11 cellular contexts compared by ENCODE assay signal in the genomic region with DNA sequence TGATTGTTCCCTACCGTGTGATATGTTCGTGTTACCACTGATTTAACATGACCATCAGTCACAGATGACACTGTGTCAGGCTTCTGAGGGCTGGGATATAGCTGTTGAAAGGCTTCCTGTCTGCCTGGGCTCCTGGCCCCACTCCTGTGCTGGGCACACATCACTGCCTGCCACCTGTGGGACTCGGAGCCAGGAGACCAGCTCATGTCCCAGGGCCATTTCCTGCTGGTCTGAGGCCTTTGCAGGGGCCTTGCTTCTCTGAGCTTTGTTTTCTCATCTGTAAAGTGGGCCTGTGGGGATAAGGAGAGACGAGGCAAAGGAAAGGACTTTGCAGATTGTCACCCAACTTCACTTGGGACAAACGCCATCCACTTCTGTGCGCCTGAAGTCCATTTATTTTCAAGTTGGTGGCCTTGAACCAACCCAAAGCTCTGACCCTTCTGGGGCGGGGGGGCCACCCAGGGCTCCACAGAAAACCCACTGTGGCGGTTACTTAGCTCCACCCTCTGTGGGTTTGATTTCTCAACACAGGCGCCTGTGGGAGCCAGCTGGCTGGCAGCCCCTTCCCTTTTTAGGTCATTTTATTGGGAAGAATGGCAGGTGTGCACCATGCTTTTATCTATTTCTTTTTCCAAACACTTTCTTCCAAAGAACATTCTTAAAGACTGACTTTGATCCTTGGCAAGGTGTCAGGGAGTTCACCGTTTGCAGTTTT. TPM values are rescaled to one million over a fixed set of nuclear protein-coding genes. Genes with fewer than 3 reads are reported as not detected.
DNase-seq lines count a peak whose midpoint lies in the region; ATAC-seq and TF ChIP-seq lines count a peak whose summit lies in the region.
"Had no signal": no experiment of that assay in that cellular context is flagged by ENCODE, and none has a peak within 500 bp of the region (broad histone marks: within the 10 kb centered on the region; RNA-seq: fewer than 3 reads in every experiment).

No MANE protein-coding gene starts in this region.

- no peaks in the 10 kb centered on the region for H3F3A ChIP-seq in smooth muscle cell (ENCODE audit: low read depth)

- ATAC-seq in DND-41 (ENCODE audit: insufficient read depth, low read depth) (peak; percentile 56), omental fat pad (ENCODE audit: low FRiP score) (no peak), GM18858 (IDR thresholded peaks at IDR 0.05; ENCODE audit: unreplicated experiment) (no peak), HG03571 (IDR thresholded peaks at IDR 0.05; ENCODE audit: unreplicated experiment) (no peak)
- ATAC-seq in central memory CD8-positive, alpha-beta T cell (replicated peaks; ENCODE audit: extremely low read depth, poor library complexity, severe bottlenecking), result no peak

- H3K9ac ChIP-seq in DND-41 (ENCODE audit: low read depth, low read length), result peak overlapping the region; percentile 28
- H3K9ac ChIP-seq in smooth muscle cell (ENCODE audit: low read depth), result no peak overlapping the region
- H3K9ac ChIP-seq: KMS-11 had no signal

- H3K27me3 Mint-ChIP-seq in central memory CD8-positive, alpha-beta T cell, result no peaks in the 10 kb centered on the region

- H3K36me3 ChIP-seq in DND-41 (ENCODE audit: insufficient read depth, low read length) (peaks cover 6% of the 10 kb centered on the region; the same call in 1 of the 2 replicates), smooth muscle cell (ENCODE audit: low read depth) (no peaks in the 10 kb centered on the region)

- H3K27ac Mint-ChIP-seq in central memory CD8-positive, alpha-beta T cell (ENCODE audit: low read depth), result no peak overlapping the region

- WGBS in smooth muscle cell (ENCODE audit: low lambda C conversion rate), result 92% methylated on average over 10 of the region's 10 CpGs

- peaks cover 3% of the 10 kb centered on the region for H3K36me3 Mint-ChIP-seq in central memory CD8-positive, alpha-beta T cell (ENCODE audit: insufficient read depth)

- no peaks in the 10 kb centered on the region for H3K27me3 ChIP-seq in DND-41 (ENCODE audit: insufficient read depth, low read length, poor library complexity)
- H3K27me3 ChIP-seq in smooth muscle cell (ENCODE audit: low read depth), result no peaks in the 10 kb centered on the region

- H3K4me2 ChIP-seq in DND-41 (ENCODE audit: insufficient read depth, low read length) (no peak overlapping the region), smooth muscle cell (no peak overlapping the region)
- H3K4me2 ChIP-seq: KMS-11 had no signal

- H3K4me3 ChIP-seq in DND-41 (ENCODE audit: low read depth in 1 of 2, low read length in 2 of 2), result no peak overlapping the region
- H3K4me3 ChIP-seq in smooth muscle cell, result no peak overlapping the region

- H3K9me3 ChIP-seq in DND-41 (ENCODE audit: insufficient read depth, low read length, severe bottlenecking) (no peaks in the 10 kb centered on the region), smooth muscle cell (replicated peaks; ENCODE audit: low read depth) (no peaks in the 10 kb centered on the region)

- no peaks in the 10 kb centered on the region for H3K9me3 Mint-ChIP-seq in central memory CD8-positive, alpha-beta T cell

- H3K79me2 ChIP-seq in DND-41 (ENCODE audit: insufficient read depth, low read length) (no peaks in the 10 kb centered on the region), smooth muscle cell (ENCODE audit: low read depth) (no peaks in the 10 kb centered on the region)

- H3K27ac ChIP-seq in DND-41 (ENCODE audit: low read length), result peak overlapping the region; percentile 78
- H3K27ac ChIP-seq in smooth muscle cell (ENCODE audit: low read depth), result no peak overlapping the region
- H3K27ac ChIP-seq: KMS-11 had no signal

- no peak overlapping the region for H3K4me3 Mint-ChIP-seq in central memory CD8-positive, alpha-beta T cell

- H4K20me1 ChIP-seq in DND-41 (ENCODE audit: insufficient read depth, low read length), result no peaks in the 10 kb centered on the region
- no peaks in the 10 kb centered on the region for H4K20me1 ChIP-seq in smooth muscle cell (ENCODE audit: low read depth)

- DNase-seq in DND-41 (peak; percentile 80), M059J (ENCODE audit: low read depth) (peak; percentile 83), omental fat pad (ENCODE audit: low spot score) (peak; percentile 21), HUDEP-2 (lab: John Stamatoyannopoulos, UW; ENCODE audit: unreplicated experiment in 76 of 76) (no peak), smooth muscle cell (lab: John Stamatoyannopoulos, UW; ENCODE audit: unreplicated experiment) (no peak)
- peak; percentile 6 to 11 for DNase-seq in central memory CD8-positive, alpha-beta T cell (ENCODE audit: low spot score in 2 of 2)
- DNase-seq: kidney glomerular epithelial cell, RPMI8226 had no signal

- H3K4me1 ChIP-seq in DND-41 (ENCODE audit: insufficient read depth, low read length) (peaks cover 56% of the 10 kb centered on the region), smooth muscle cell (ENCODE audit: low read depth) (peaks cover 11% of the 10 kb centered on the region)

- H2AFZ ChIP-seq in DND-41 (ENCODE audit: low read depth, low read length) (no peak overlapping the region), smooth muscle cell (ENCODE audit: low read depth) (no peak overlapping the region)

- TF ChIP-seq CTCF in DND-41 (IDR thresholded peaks at IDR 0.05; ENCODE audit: borderline replicate concordance, extremely low read depth, low read length, poor library complexity, severe bottlenecking), result no peak
- no peak for TF ChIP-seq CTCF in omental fat pad (IDR thresholded peaks at IDR 0.05)
- TF ChIP-seq CTCF in smooth muscle cell (IDR thresholded peaks at IDR 0.05; ENCODE audit: borderline replicate concordance, insufficient read depth, poor library complexity, severe bottlenecking), result no peak

- H3K4me1 Mint-ChIP-seq in central memory CD8-positive, alpha-beta T cell, result no peaks in the 10 kb centered on the region

RNA-seq across cellular contexts. Expression of a gene that starts 54.1 kb away (rescaled TPM):
- total RNA-seq in M059J (2014; rRNA removed; shearing (Covaris generic)), result 7.2 and 17.1 TPM in 2 replicates
- total RNA-seq in omental fat pad, result 1 to 10 TPM; 1.0 to 8.6 (median 1.6) TPM
- total RNA-seq in smooth muscle cell, result 3.1 and 4.7 TPM in 2 replicates
- 8.5 and 11.7 TPM in 2 replicates for polyA plus RNA-seq in smooth muscle cell

Comparison
In these comparisons a context has a peak if more than half of its experiments do, and no peak if none do; other contexts are left out.
1. DNase-seq: peak in DND-41 (single experiment), M059J (single experiment), central memory CD8-positive, alpha-beta T cell (2 of 2) and omental fat pad (single experiment); none in HUDEP-2 (0 of 76) and smooth muscle cell (single experiment).